ENCODE assay signal across 8 cellular contexts in genomic region chr2:223993634-223994232, GRCh38. TPM values are rescaled to one million over a fixed set of nuclear protein-coding genes. Genes with fewer than 3 reads are reported as not detected.
DNase-seq lines count a peak whose midpoint lies in the region; ATAC-seq and TF ChIP-seq lines count a peak whose summit lies in the region.

No MANE protein-coding gene starts in this region.

- no peak overlapping the region for H3K27ac Mint-ChIP-seq in mesothelial cell of epicardium

- TF ChIP-seq CTCF in AG10803 (conservative IDR thresholded peaks at IDR 0.05; ENCODE audit: low read length): peak; percentile 93
- TF ChIP-seq CTCF in mesothelial cell of epicardium (IDR thresholded peaks at IDR 0.05; ENCODE audit: unreplicated experiment): peak; percentile 74

- ATAC-seq in GM18870 (IDR thresholded peaks at IDR 0.05; ENCODE audit: unreplicated experiment) (peak; percentile 84), HG03378 (IDR thresholded peaks at IDR 0.05; ENCODE audit: unreplicated experiment) (peak; percentile 85)

- H3K4me3 Mint-ChIP-seq in mesothelial cell of epicardium: no peak overlapping the region

- DNase-seq in AG10803 (ENCODE audit: low read depth) (peak; percentile 89), NCI-H774 (lab: John Stamatoyannopoulos, UW) (peak; percentile 61), mesothelial cell of epicardium (ENCODE audit: low spot score in 2 of 2, unreplicated experiment in 2 of 2) (peak; percentile 30 to 51)
- peak; percentile 53 to 63 for DNase-seq in activated CD4-positive, alpha-beta T cell treated with anti-CD3 and anti-CD28 coated beads, Interleukin-2, amount 50 U/mL, for 4 hours
- peak; percentile 33 for DNase-seq in effector CD8-positive, alpha-beta T cell (lab: John Stamatoyannopoulos, UW)
- DNase-seq in stimulated activated CD8-positive, alpha-beta memory T cell treated with anti-CD3 and anti-CD28 coated beads, Interleukin-7, amount 100 ng/mL, for 1 hour (ENCODE audit: low read depth in 2 of 2): peak; percentile 18 to 23

- H3K27me3 Mint-ChIP-seq in mesothelial cell of epicardium (ENCODE audit: low read depth): no peaks in the 10 kb centered on the region

- no peaks in the 10 kb centered on the region for H3K9me3 Mint-ChIP-seq in mesothelial cell of epicardium

- no peaks in the 10 kb centered on the region for H3K36me3 Mint-ChIP-seq in mesothelial cell of epicardium

- peaks cover 6% of the 10 kb centered on the region for H3K4me1 Mint-ChIP-seq in mesothelial cell of epicardium

- no peak overlapping the region for H3K4me3 ChIP-seq in AG10803 (ENCODE audit: low read length)

RNA-seq across cellular contexts. Expression of gene MRPL44, which starts 36.5 kb away (rescaled TPM):
- 25.8 to 27.6 TPM (median 27.3 TPM) in 3 replicates for total RNA-seq in mesothelial cell of epicardium

RNA-seq across cellular contexts. Expression of gene SERPINE2, which starts 45.4 kb away (rescaled TPM):
- total RNA-seq in mesothelial cell of epicardium: 45.9 to 49.9 TPM (median 48.6 TPM) in 3 replicates

RNA-seq across cellular contexts. Expression of gene WDFY1, which starts 48.6 kb away (rescaled TPM):
- 45.1 to 50.1 TPM (median 46.2 TPM) in 3 replicates for total RNA-seq in mesothelial cell of epicardium

Comparison
In these comparisons a context has a peak if more than half of its experiments do, and no peak if none do; other contexts are left out.
1. DNase-seq: peak in every context shown above with its lines; median percentile 89 in AG10803; 61 in NCI-H774; 58 in activated CD4-positive, alpha-beta T cell treated with anti-CD3 and anti-CD28 coated beads, Interleukin-2, amount 50 U/mL, for 4 hours; 40 in mesothelial cell of epicardium; 33 in effector CD8-positive, alpha-beta T cell; 20 in stimulated activated CD8-positive, alpha-beta memory T cell treated with anti-CD3 and anti-CD28 coated beads, Interleukin-7, amount 100 ng/mL, for 1 hour.